Comparison of ENCODE assay signal across 12 cellular contexts in the genomic region with DNA sequence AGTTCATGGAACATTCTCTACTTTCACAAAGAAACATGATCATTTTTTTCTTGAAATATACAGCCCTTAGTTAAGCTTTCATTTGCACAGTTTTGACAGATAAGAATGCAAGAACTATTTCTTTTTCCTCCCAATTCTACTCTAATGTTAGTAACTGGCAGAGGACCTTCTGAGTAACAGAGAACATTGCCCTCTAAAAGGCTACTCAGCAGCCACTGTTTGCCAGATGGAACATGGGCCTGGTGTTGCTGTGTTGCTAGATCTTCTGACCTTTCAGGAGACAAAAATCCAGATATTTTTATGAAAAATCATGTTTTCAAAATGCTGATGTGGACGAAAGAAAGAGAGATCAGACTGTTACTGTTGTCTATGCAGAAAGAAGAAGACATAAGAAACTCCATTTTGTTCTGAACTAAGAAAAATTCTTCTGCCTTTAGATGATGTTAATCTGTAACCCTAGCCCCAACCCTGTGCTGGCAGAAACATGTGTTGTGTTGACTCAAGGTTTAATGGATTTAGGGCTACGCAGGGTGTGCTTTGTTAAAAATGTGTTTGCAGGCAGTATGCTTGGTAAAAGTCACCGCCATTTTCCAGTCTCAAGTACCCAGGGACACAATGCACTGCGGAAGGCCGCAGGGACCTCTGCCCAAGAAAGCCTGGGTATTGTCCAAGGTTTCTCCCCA. TPM values are rescaled to one million over a fixed set of nuclear protein-coding genes. Genes with fewer than 3 reads are reported as not detected.
DNase-seq lines count a peak whose midpoint lies in the region; ATAC-seq, FAIRE-seq and TF ChIP-seq lines count a peak whose summit lies in the region.
"Had no signal": no experiment of that assay in that cellular context is flagged by ENCODE, and none has a peak within 500 bp of the region (broad histone marks: within the 10 kb centered on the region; RNA-seq: fewer than 3 reads in every experiment).

No MANE protein-coding gene starts in this region.

- TF ChIP-seq RAD21 in HepG2 (CRISPR knock-in tag; IDR thresholded peaks at IDR 0.05), result no peak

- peak overlapping the region; percentile 87 for H3K4me2 ChIP-seq in astrocyte (ENCODE audit: low read length)
- H3K4me2 ChIP-seq in HepG2 (ENCODE audit: low read depth, low read length), result peak overlapping the region; percentile 88

- TF ChIP-seq POLR2A in HepG2 (IDR thresholded peaks at IDR 0.05; ENCODE audit: insufficient read depth in 1 of 2, low read depth in 2 of 2, low read length in 2 of 2) (no peak; a peak in 1 of 4 replicates), uterus (IDR thresholded peaks at IDR 0.05) (no peak)

- DNase-seq in right atrium auricular region (ENCODE audit: low spot score), result no peak
- no peak for DNase-seq in cardiac septum (ENCODE audit: low spot score)
- DNase-seq in astrocyte (ENCODE audit: low read depth), result no peak
- DNase-seq in HepG2 (ENCODE audit: low spot score), result peak; percentile 74
- DNase-seq in uterus, result no peak
- DNase-seq in HEK293T (ENCODE audit: extremely low spot score), result no peak
- no peak for DNase-seq in globus pallidus (ENCODE audit: low spot score)
- DNase-seq: activated CD8-positive, alpha-beta memory T cell treated with anti-CD3 and anti-CD28 coated beads, Interleukin-2, amount 50 U/mL, for 48 hours; NCI-H1930 had no signal

- H3K27me3 Mint-ChIP-seq in astrocyte (ENCODE audit: low read depth, unreplicated experiment), result no peaks in the 10 kb centered on the region

- WGBS in HepG2 (ENCODE audit: low lambda C conversion rate), result 2% methylated on average over 2 of the region's 5 CpGs

- POLR2A ChIA-PET in HepG2 (lab: Yijun Ruan, JAX) (interaction anchor here (0.7 to 1.5 kb wide), 4 partner anchors 10 to 241 kb away, joined by 3 to 5 read pairs (median 4); partner anchors contain the start of gene KLHL20), HEK293T (lab: Yijun Ruan, JAX) (interaction anchor here (0.9 kb wide), 1 partner anchor 240 kb away, joined by 3 read pairs; the partner anchor contains the start of gene KLHL20)

- H3K27ac Mint-ChIP-seq in astrocyte (ENCODE audit: unreplicated experiment), result peak overlapping the region; percentile 74

- no peak for TF ChIP-seq EP300 in HepG2 (IDR thresholded peaks at IDR 0.05; ENCODE audit: low read depth in 2 of 2, low read length in 2 of 2)
- TF ChIP-seq EP300 in HepG2 (CRISPR knock-in tag; IDR thresholded peaks at IDR 0.05; ENCODE audit: borderline replicate concordance), result no peak

- peak overlapping the region; percentile 95 to 100 for H3K27ac ChIP-seq in right atrium auricular region
- H3K27ac ChIP-seq in astrocyte (ENCODE audit: low read depth, low read length), result peak overlapping the region; percentile 83
- H3K27ac ChIP-seq in HepG2 (ENCODE audit: extremely low read length, insufficient read depth, low read length), result peak overlapping the region; percentile 87
- peak overlapping the region; percentile 93 to 95 for H3K27ac ChIP-seq in uterus
- H3K27ac ChIP-seq: SK-N-MC had no signal

- H3K4me1 ChIP-seq in right atrium auricular region (peaks cover 0 to 42% of the 10 kb centered on the region in 2 donors), astrocyte (ENCODE audit: insufficient read depth, low read length) (peaks cover 36% of the 10 kb centered on the region), HepG2 (ENCODE audit: insufficient read depth, low read length) (peaks cover 35% of the 10 kb centered on the region), uterus (peaks cover 0 to 5% of the 10 kb centered on the region in 2 donors)

- in situ Hi-C loops in HepG2 (cut with HindIII; ENCODE audit: extremely low pct_ligation_motif_present, low pct_unique_long_range_greater_than_20kb), result no loop called here

- H4K20me1 ChIP-seq in astrocyte (ENCODE audit: insufficient read depth, low read length) (peaks cover 18% of the 10 kb centered on the region), HepG2 (ENCODE audit: insufficient read depth, low read length) (peaks cover 7% of the 10 kb centered on the region)

- FAIRE-seq in astrocyte (lab: Jason Lieb, UNC), result no peak
- FAIRE-seq in HepG2 (lab: Jason Lieb, UNC), result peak; percentile 60
- FAIRE-seq: endometrium had no signal

- H3K4me3 Mint-ChIP-seq in astrocyte (ENCODE audit: unreplicated experiment), result peak overlapping the region; percentile 71

- H3K9ac ChIP-seq in astrocyte (ENCODE audit: low read length), result peak overlapping the region; percentile 69
- peak overlapping the region; percentile 77 for H3K9ac ChIP-seq in HepG2 (ENCODE audit: insufficient read depth, low read depth, low read length)

- H3K27me3 ChIP-seq in right atrium auricular region (no peaks in the 10 kb centered on the region), astrocyte (ENCODE audit: insufficient read depth, low read length) (no peaks in the 10 kb centered on the region), HepG2 (ENCODE audit: control insufficient read depth in 1 of 2, insufficient read depth in 2 of 2, low read length in 2 of 2) (no peaks in the 10 kb centered on the region; a peak in 1 of 5 replicates), uterus (no peaks in the 10 kb centered on the region)

- H3K9me3 Mint-ChIP-seq in astrocyte (ENCODE audit: unreplicated experiment), result peaks cover 17% of the 10 kb centered on the region

- H2AFZ ChIP-seq in astrocyte (ENCODE audit: low read depth, low read length) (peak overlapping the region; percentile 65), HepG2 (ENCODE audit: low read length) (peak overlapping the region; percentile 55)

- H3K36me3 ChIP-seq in right atrium auricular region, result no peaks in the 10 kb centered on the region
- peaks cover 3% of the 10 kb centered on the region for H3K36me3 ChIP-seq in astrocyte (ENCODE audit: insufficient read depth, low read length)
- no peaks in the 10 kb centered on the region for H3K36me3 ChIP-seq in HepG2 (replicated peaks in 1 of 2; ENCODE audit: control insufficient read depth in 1 of 2, insufficient read depth in 2 of 2, low read length in 2 of 2)
- no peaks in the 10 kb centered on the region for H3K36me3 ChIP-seq in uterus

- no peaks in the 10 kb centered on the region for H3K9me3 ChIP-seq in right atrium auricular region
- H3K9me3 ChIP-seq in astrocyte (ENCODE audit: insufficient read depth, low read depth, low read length), result no peaks in the 10 kb centered on the region
- peaks cover 26% of the 10 kb centered on the region for H3K9me3 ChIP-seq in HepG2 (ENCODE audit: low read length)
- H3K9me3 ChIP-seq in uterus, result no peaks in the 10 kb centered on the region

- H3K4me3 ChIP-seq in right atrium auricular region, result no peak overlapping the region
- peak overlapping the region; percentile 17 for H3K4me3 ChIP-seq in astrocyte (ENCODE audit: insufficient read depth, low read depth, low read length)
- peak overlapping the region; percentile 75 to 91 (median 91); a peak in 5 of 6 replicates for H3K4me3 ChIP-seq in HepG2 (replicated peaks in 1 of 3; ENCODE audit: insufficient read depth in 1 of 3, low read depth in 2 of 3, low read length in 3 of 3)
- H3K4me3 ChIP-seq in uterus, result no peak overlapping the region
- H3K4me3 ChIP-seq: SK-N-MC had no signal

- H3K4me1 Mint-ChIP-seq in astrocyte (ENCODE audit: low read depth, unreplicated experiment), result peaks cover 26% of the 10 kb centered on the region

- no peak for TF ChIP-seq CTCF in right atrium auricular region (IDR thresholded peaks at IDR 0.05)
- TF ChIP-seq CTCF in astrocyte (IDR thresholded peaks at IDR 0.05; ENCODE audit: insufficient read depth, low read depth, low read length), result no peak
- no peak for TF ChIP-seq CTCF in HepG2 (CRISPR knock-in tag; IDR thresholded peaks at IDR 0.05)
- TF ChIP-seq CTCF in uterus (IDR thresholded peaks at IDR 0.05), result no peak

- H3K79me2 ChIP-seq in astrocyte (ENCODE audit: insufficient read depth, low read length) (peaks cover 49% of the 10 kb centered on the region), HepG2 (ENCODE audit: insufficient read depth, low read length) (peaks cover 38% of the 10 kb centered on the region)

- peaks cover 22% of the 10 kb centered on the region for H3K36me3 Mint-ChIP-seq in astrocyte (ENCODE audit: low read depth, unreplicated experiment)

- CTCF ChIA-PET in HepG2 (lab: Yijun Ruan, JAX; ENCODE audit: low intra/inter-chr PET ratio, low total read pairs) (interaction anchor here (1.5 kb wide), 1 partner anchor 43 kb away, joined by 4 read pairs; no protein-coding TSS in a partner anchor), HEK293T (lab: Yijun Ruan, JAX) (interaction anchor here (1.2 kb wide), 1 partner anchor 44 kb away, joined by 4 read pairs; no protein-coding TSS in a partner anchor)

- intact Hi-C loops in cardiac septum (cut with DNase I) (no loop called here), HepG2 (cut with micrococcal nuclease; ENCODE audit: unreplicated experiment) (no loop called here), uterus (cut with DNase I; ENCODE audit: low total_unique reads) (no loop called here)

- ATAC-seq in HepG2, result no peak
- no peak for ATAC-seq in GM18909 (IDR thresholded peaks at IDR 0.05; ENCODE audit: poor library complexity, unreplicated experiment)

- no TSS peak for BruUV-seq in HepG2 (replicated peaks; lab: Mats Ljungman, UMichigan)

RNA-seq across cellular contexts. Expression of gene PRDX6, which starts 2.9 kb away (rescaled TPM):
- total RNA-seq in right atrium auricular region (100 to 1,000 TPM; 512 to 590 TPM), cardiac septum (254 TPM), astrocyte (459 and 520 TPM in 2 replicates), HepG2 (2016; rRNA removed; fragmentation: Illumina TruSeq; extraction: Trizol) (309 and 409 TPM in 2 replicates), uterus (100 to 1,000 TPM in 3 of 4 donors, 10 to 100 TPM in 1; 51.2 to 218 (median 144) TPM)
- total RNA-seq in HepG2 (2016; cell fraction: cytosol; rRNA removed; fragmentation: Illumina TruSeq; extraction: Trizol; ENCODE audit: low read depth), result 101 and 108 TPM in 2 replicates
- total RNA-seq in HepG2 (2016; cell fraction: insoluble cytoplasmic fraction; rRNA removed; fragmentation: Illumina TruSeq; extraction: Trizol), result 290 and 420 TPM in 2 replicates
- 163 and 164 TPM in 2 replicates for total RNA-seq in HepG2 (2016; cell fraction: membrane; rRNA removed; fragmentation: Illumina TruSeq; extraction: Trizol)
- total RNA-seq in HepG2 (2016; cell fraction: nucleus; rRNA removed; fragmentation: Illumina TruSeq; extraction: Trizol), result 158 and 162 TPM in 2 replicates
- polyA plus RNA-seq in HepG2 (2011; rRNA removed), result 182 and 224 TPM in 2 replicates
- 148 and 182 TPM in 2 replicates for polyA plus RNA-seq in HepG2 (2011; cell fraction: cytosol; rRNA removed)
- 77.5 and 98.5 TPM in 2 replicates for polyA plus RNA-seq in HepG2 (2011; cell fraction: nucleus; rRNA removed)
- 214 and 298 TPM in 2 replicates for polyA plus RNA-seq in HepG2 (2012)
- 220 and 232 TPM in 2 replicates for polyA plus RNA-seq in HepG2 (2016; cell fraction: cytosol; fragmentation: Illumina TruSeq; extraction: Trizol; ENCODE audit: low read depth)
- polyA plus RNA-seq in HepG2 (2016; cell fraction: insoluble cytoplasmic fraction; fragmentation: Illumina TruSeq; extraction: Trizol; ENCODE audit: low read depth), result 592 and 617 TPM in 2 replicates
- polyA plus RNA-seq in HepG2 (2016; cell fraction: membrane; fragmentation: Illumina TruSeq; extraction: Trizol; ENCODE audit: low read depth), result 227 and 237 TPM in 2 replicates
- 302 and 311 TPM in 2 replicates for polyA plus RNA-seq in HepG2 (2016; cell fraction: nucleus; fragmentation: Illumina TruSeq; extraction: Trizol; ENCODE audit: insufficient read depth, low read depth)
- 405 and 1,001 TPM in 2 replicates for polyA minus RNA-seq in HepG2 (2011; rRNA and poly(A)+ RNA removed; ENCODE audit: low replicate concordance)
- polyA minus RNA-seq in HepG2 (2011; cell fraction: cytosol; rRNA and poly(A)+ RNA removed), result 141 and 192 TPM in 2 replicates
- polyA minus RNA-seq in HepG2 (2011; cell fraction: nucleus; rRNA and poly(A)+ RNA removed), result 97.6 and 120 TPM in 2 replicates

Comparison
In these comparisons a context has a peak if more than half of its experiments do, and no peak if none do; other contexts are left out.
1. H3K4me3 ChIP-seq: peak in astrocyte (single experiment) and HepG2 (3 of 3); none in right atrium auricular region (0 of 2) and uterus (0 of 2).
2. Peak in every context shown above with its lines, with median percentiles within 50 percentile points of each other: H3K27ac ChIP-seq.